In the genomic region with DNA sequence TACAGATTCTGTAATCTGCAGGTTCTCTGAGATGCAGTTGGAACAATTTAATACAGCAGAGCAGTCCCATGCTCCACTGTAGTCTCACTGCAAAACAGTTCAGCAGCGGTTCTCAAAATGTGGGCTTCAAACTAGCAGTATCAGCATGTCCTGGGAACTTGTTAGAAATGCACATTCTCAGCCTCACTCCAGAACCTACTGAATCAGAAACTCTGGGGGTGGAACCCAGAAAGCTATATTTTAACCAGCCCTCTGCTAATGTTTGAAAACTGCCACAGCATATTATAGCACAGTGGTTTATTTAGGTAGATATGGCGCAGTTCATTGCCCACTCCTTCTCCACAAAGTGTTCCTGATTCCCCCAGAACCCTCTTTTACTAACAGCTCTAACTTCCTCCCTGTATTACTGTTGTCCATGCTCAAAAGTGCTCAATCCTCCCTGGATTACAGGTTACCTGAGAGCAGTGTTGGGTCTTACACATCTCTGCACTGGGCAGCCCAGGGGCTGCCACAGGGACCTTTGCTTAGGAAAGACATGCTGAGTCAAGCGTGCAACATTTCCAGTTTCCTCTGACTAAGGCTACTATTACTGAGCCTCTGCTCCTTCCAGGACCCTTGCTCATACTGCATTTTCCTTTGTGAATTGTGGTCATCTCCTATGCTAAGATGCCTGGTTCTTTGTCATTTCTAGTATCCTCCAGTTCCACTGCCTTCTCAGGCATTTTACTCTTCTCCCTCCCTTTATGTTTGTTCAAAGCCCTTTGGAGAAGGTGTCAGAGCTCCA, we compare ENCODE assay signal across 17 cellular contexts. TPM values are rescaled to one million over a fixed set of nuclear protein-coding genes. Genes with fewer than 3 reads are reported as not detected.
DNase-seq lines count a peak whose midpoint lies in the region; ATAC-seq, FAIRE-seq and TF ChIP-seq lines count a peak whose summit lies in the region.
"Had no signal": no experiment of that assay in that cellular context is flagged by ENCODE, and none has a peak within 500 bp of the region (broad histone marks: within the 10 kb centered on the region; RNA-seq: fewer than 3 reads in every experiment).

No MANE protein-coding gene starts in this region.

- H4K20me1 ChIP-seq in osteoblast (ENCODE audit: insufficient read depth, low read length) = no peaks in the 10 kb centered on the region

- ATAC-seq in GM18520 (IDR thresholded peaks at IDR 0.05; ENCODE audit: unreplicated experiment) = no peak
- ATAC-seq: GM23338; left colon; naive thymus-derived CD8-positive, alpha-beta T cell had no signal

- H3K4me3 ChIP-seq in epithelial cell of proximal tubule (ENCODE audit: low read depth, low read length) (no peak overlapping the region), osteoblast (ENCODE audit: insufficient read depth, low read length) (no peak overlapping the region)
- H3K4me3 ChIP-seq: adrenal gland, GM23338 had no signal

- H3K4me1 ChIP-seq in osteoblast (ENCODE audit: insufficient read depth, low read length) = peaks cover 12% of the 10 kb centered on the region
- H3K4me1 ChIP-seq: adrenal gland had no signal

- peak; percentile 41 for DNase-seq in EH (ENCODE audit: low read depth)
- DNase-seq in RCC 7860 (ENCODE audit: low spot score) = peak; percentile 14
- DNase-seq in epithelial cell of proximal tubule (ENCODE audit: low read depth) = peak; percentile 39
- peak; percentile 85 for DNase-seq in osteoblast (ENCODE audit: insufficient read length, low spot score, missing footprints)
- no peak for DNase-seq in H4 (ENCODE audit: low spot score)
- DNase-seq in NCI-H1092 treated with DMSO at 0.1 percent for 48 hours (lab: John Stamatoyannopoulos, UW) = no peak
- no peak for DNase-seq in NCI-H69 (lab: John Stamatoyannopoulos, UW)
- DNase-seq: activated T-cell treated with anti-CD3 and anti-CD28 coated beads, Interleukin-2, amount 50 U/mL, for 1 hour; CD4-positive, CD25-positive, alpha-beta regulatory T cell; left colon; naive thymus-derived CD8-positive, alpha-beta T cell; NCI-H2171 treated with DMSO at 0.1 percent for 48 hours; T-helper 1 cell had no signal

- peak overlapping the region; percentile 8 for H3K4me2 ChIP-seq in osteoblast (ENCODE audit: insufficient read depth, low read length)
- H3K4me2 ChIP-seq: GM23338 had no signal

- no peaks in the 10 kb centered on the region for H3K9me3 ChIP-seq in osteoblast (ENCODE audit: low read depth, low read length)
- H3K9me3 ChIP-seq: adrenal gland had no signal

- H3K79me2 ChIP-seq in osteoblast (ENCODE audit: insufficient read depth, low read length) = no peaks in the 10 kb centered on the region

- no peak for FAIRE-seq in RCC 7860 (lab: Jason Lieb, UNC)

- peaks cover 3% of the 10 kb centered on the region for H3K27me3 ChIP-seq in osteoblast (ENCODE audit: insufficient read depth, low read length)
- H3K27me3 ChIP-seq: adrenal gland had no signal

- TF ChIP-seq CTCF in epithelial cell of proximal tubule (conservative IDR thresholded peaks at IDR 0.05; ENCODE audit: low read depth, low read length) (no peak), osteoblast (IDR thresholded peaks at IDR 0.05; ENCODE audit: extremely low read depth, low read depth, low read length) (no peak)

- H3K36me3 ChIP-seq in osteoblast (ENCODE audit: insufficient read depth, low read length) = no peaks in the 10 kb centered on the region
- H3K36me3 ChIP-seq: adrenal gland had no signal

- peak overlapping the region; percentile 29 for H3K27ac ChIP-seq in osteoblast (ENCODE audit: low read depth, low read length)
- H3K27ac ChIP-seq: adrenal gland had no signal

- no peak overlapping the region for H2AFZ ChIP-seq in osteoblast (ENCODE audit: low read length)
- H2AFZ ChIP-seq: GM23338 had no signal

RNA-seq across cellular contexts. Expression of a gene that starts 7.7 kb away (rescaled TPM):
- total RNA-seq in epithelial cell of proximal tubule = 1.8 and 2.0 TPM in 2 replicates
- 2.9 and 3.6 TPM in 2 replicates for total RNA-seq in osteoblast
- total RNA-seq in H4 (2014; rRNA removed; shearing (Covaris generic)) = 8.1 and 11.3 TPM in 2 replicates

RNA-seq across cellular contexts. Expression of a gene that starts 43.3 kb away (rescaled TPM):
- not detected in 2 replicates for total RNA-seq in epithelial cell of proximal tubule
- total RNA-seq in osteoblast = not detected in 2 replicates
- total RNA-seq in H4 (2014; rRNA removed; shearing (Covaris generic)) = not detected in 2 replicates
- total RNA-seq: CD4-positive, CD25-positive, alpha-beta regulatory T cell; G401; GM23338; naive thymus-derived CD8-positive, alpha-beta T cell had no signal

RNA-seq across cellular contexts. Expression of a gene that starts 54.1 kb away (rescaled TPM):
- total RNA-seq in epithelial cell of proximal tubule (6.1 and 7.4 TPM in 2 replicates), osteoblast (28.2 and 30.4 TPM in 2 replicates)
- total RNA-seq in H4 (2014; rRNA removed; shearing (Covaris generic)) = 10.0 and 21.8 TPM in 2 replicates

Comparison
In these comparisons a context has a peak if more than half of its experiments do, and no peak if none do; other contexts are left out.
1. DNase-seq: peak in EH (single experiment), RCC 7860 (single experiment), epithelial cell of proximal tubule (single experiment) and osteoblast (single experiment); none in H4 (single experiment), NCI-H1092 treated with DMSO at 0.1 percent for 48 hours (single experiment) and NCI-H69 (single experiment).